Comparison of ENCODE assay signal across 8 cellular contexts in genomic region chr1:228735871-228736586, GRCh38. TPM values are rescaled to one million over a fixed set of nuclear protein-coding genes. Genes with fewer than 3 reads are reported as not detected.
DNase-seq lines count a peak whose midpoint lies in the region; ATAC-seq and TF ChIP-seq lines count a peak whose summit lies in the region.

No MANE protein-coding gene starts in this region.

- H3K9me2 ChIP-seq in PC-9 (ENCODE audit: insufficient read depth) = no peaks in the 10 kb centered on the region

- no peak for TF ChIP-seq POLR2A in tibial nerve (IDR thresholded peaks at IDR 0.05)

- H3K36me3 Mint-ChIP-seq in Caco-2 (ENCODE audit: insufficient read depth, unreplicated experiment) = peaks cover 32% of the 10 kb centered on the region

- no peaks in the 10 kb centered on the region for H3K79me2 ChIP-seq in PC-9 (ENCODE audit: low read depth)

- POLR2A ChIA-PET in Caco-2 (lab: Charles Lee) (interaction anchor here (0.8 to 1.0 kb wide), 3 partner anchors 132 to 503 kb away, joined by 3 to 7 read pairs (median 3); no protein-coding TSS in a partner anchor), PC-9 (lab: Charles Lee; ENCODE audit: unreplicated experiment) (no interaction called here)

- TF ChIP-seq CTCF in Caco-2 (IDR thresholded peaks at IDR 0.05; ENCODE audit: insufficient read depth in 1 of 2, low read depth in 1 of 2, low read length in 1 of 2, severe bottlenecking in 1 of 2, unreplicated experiment in 1 of 2) (peak in 1 of 2 experiments; percentile 4), tibial nerve (IDR thresholded peaks at IDR 0.05) (no peak), PC-9 (conservative IDR thresholded peaks at IDR 0.05) (no peak)

- H3K9me3 Mint-ChIP-seq in Caco-2 (ENCODE audit: unreplicated experiment) = no peaks in the 10 kb centered on the region

- intact Hi-C loops in Caco-2 (cut with micrococcal nuclease; ENCODE audit: unreplicated experiment) = loop anchor here (1.0 to 10.0 kb wide), 8 partner anchors 44 to 519 kb away; no protein-coding TSS in a partner anchor
- intact Hi-C loops in PC-9 (cut with micrococcal nuclease; ENCODE audit: unreplicated experiment) = no loop called here

- H3K4me1 Mint-ChIP-seq in Caco-2 (ENCODE audit: low read depth, unreplicated experiment) = peaks cover 6% of the 10 kb centered on the region

- BruUV-seq in Caco-2 (replicated peaks; lab: Mats Ljungman, UMichigan) = no TSS peak
- BruUV-seq in PC-9 (replicated peaks; lab: Mats Ljungman, UMichigan) = no TSS peak

- H3K4me1 ChIP-seq in Caco-2 (peaks cover 9% of the 10 kb centered on the region), mononuclear cell (ENCODE audit: insufficient read depth, low read length) (peaks cover 27% of the 10 kb centered on the region), tibial nerve (peaks cover 0 to 57% (median 11%) of the 10 kb centered on the region in 4 donors), PC-9 (replicated peaks; ENCODE audit: insufficient read depth) (no peaks in the 10 kb centered on the region)
- H3K4me1 ChIP-seq in effector memory CD4-positive, alpha-beta T cell (ENCODE audit: control insufficient read depth, insufficient read depth, low read length, poor library complexity, severe bottlenecking) = peaks cover 4% of the 10 kb centered on the region

- H3K36me3 ChIP-seq in Caco-2 (ENCODE audit: control insufficient read depth, insufficient read depth, low read length) (no peaks in the 10 kb centered on the region), tibial nerve (peaks cover 0 to 7% (median 0%) of the 10 kb centered on the region in 3 donors), PC-9 (ENCODE audit: low read depth) (no peaks in the 10 kb centered on the region)
- no peaks in the 10 kb centered on the region for H3K36me3 ChIP-seq in effector memory CD4-positive, alpha-beta T cell (ENCODE audit: control insufficient read depth, insufficient read depth, low read length)

- H3K27ac ChIP-seq in effector memory CD4-positive, alpha-beta T cell (ENCODE audit: insufficient read depth, low read length, poor library complexity, severe bottlenecking) = no peak overlapping the region
- H3K27ac ChIP-seq in tibial nerve = peak overlapping the region; percentile 74 to 97 (median 92)
- H3K27ac ChIP-seq in PC-9 = no peak overlapping the region

- ATAC-seq in HG03460 (IDR thresholded peaks at IDR 0.05; ENCODE audit: unreplicated experiment) (peak; percentile 12), HG03025 (IDR thresholded peaks at IDR 0.05; ENCODE audit: low FRiP score, unreplicated experiment) (no peak)

- no peaks in the 10 kb centered on the region for H3F3A ChIP-seq in PC-9 (ENCODE audit: insufficient read depth, low read depth)

- WGBS in tibial nerve, 2 donors = 5 to 8% methylated on average over 37 to 50 of the region's 60 CpGs

- H3K9me3 ChIP-seq in Caco-2 = no peaks in the 10 kb centered on the region
- H3K9me3 ChIP-seq in effector memory CD4-positive, alpha-beta T cell (ENCODE audit: control insufficient read depth, low read length) = no peaks in the 10 kb centered on the region
- H3K9me3 ChIP-seq in mononuclear cell (ENCODE audit: low read depth, low read length) = no peaks in the 10 kb centered on the region
- H3K9me3 ChIP-seq in tibial nerve = no peaks in the 10 kb centered on the region
- H3K9me3 ChIP-seq in PC-9 (ENCODE audit: insufficient read depth, low read depth) = no peaks in the 10 kb centered on the region

- no peak for TF ChIP-seq EP300 in tibial nerve (IDR thresholded peaks at IDR 0.05)

- DNase-seq in Caco-2 = peak; percentile 50
- DNase-seq in activated CD4-positive, alpha-beta T cell treated with anti-CD3 and anti-CD28 coated beads for 4 hours = peak; percentile 11 to 14
- peak in 2 of 3 donors; percentile 5 to 20 for DNase-seq in effector memory CD4-positive, alpha-beta T cell
- peak; percentile 21 to 25 for DNase-seq in tibial nerve (ENCODE audit: low spot score in 2 of 2)
- no peak for DNase-seq in PC-9

- no peaks in the 10 kb centered on the region for H4K20me1 ChIP-seq in PC-9 (ENCODE audit: insufficient read depth)

- H3K4me3 Mint-ChIP-seq in Caco-2 (ENCODE audit: unreplicated experiment) = peak overlapping the region; percentile 89

- H3K4me3 ChIP-seq in Caco-2 (ENCODE audit: low read depth, low read length) (peak overlapping the region; percentile 65), mononuclear cell (ENCODE audit: low read length) (peak overlapping the region; percentile 62), tibial nerve (peak overlapping the region; percentile 68 to 95 (median 79)), PC-9 (no peak overlapping the region)
- peak overlapping the region; percentile 75 for H3K4me3 ChIP-seq in effector memory CD4-positive, alpha-beta T cell (ENCODE audit: insufficient read depth, low read depth, low read length, poor library complexity, severe bottlenecking)

- peak overlapping the region; percentile 25 for H3K27ac Mint-ChIP-seq in Caco-2 (ENCODE audit: unreplicated experiment)

- H2AFZ ChIP-seq in PC-9 = no peak overlapping the region

- H3K4me2 ChIP-seq in PC-9 = no peak overlapping the region

- H3K27me3 Mint-ChIP-seq in Caco-2 (ENCODE audit: insufficient read depth, unreplicated experiment) = no peaks in the 10 kb centered on the region

- H3K27me3 ChIP-seq in Caco-2 (replicated peaks; ENCODE audit: control insufficient read depth, insufficient read depth, low read length) (no peaks in the 10 kb centered on the region), mononuclear cell (ENCODE audit: insufficient read depth, low read length) (peaks cover 3% of the 10 kb centered on the region), tibial nerve (no peaks in the 10 kb centered on the region), PC-9 (ENCODE audit: insufficient read depth, low read depth) (peaks cover 64% of the 10 kb centered on the region)
- no peaks in the 10 kb centered on the region for H3K27me3 ChIP-seq in effector memory CD4-positive, alpha-beta T cell (replicated peaks; ENCODE audit: control insufficient read depth, insufficient read depth, low read length, poor library complexity, severe bottlenecking)

- CTCF ChIA-PET in Caco-2 (lab: Charles Lee) (interaction anchor here (0.6 to 2.0 kb wide), 11 partner anchors 100 to 641 kb away, joined by 3 to 15 read pairs (median 4); no protein-coding TSS in a partner anchor), PC-9 (lab: Charles Lee) (no interaction called here)

RNA-seq across cellular contexts. Expression of gene RHOU, which starts 0.8 kb away (rescaled TPM):
- total RNA-seq in Caco-2 (2022) (17.4 and 18.5 TPM in 2 replicates), mononuclear cell (15.3 TPM), tibial nerve (10 to 100 TPM; 16.5 to 24.5 (median 17.8) TPM), PC-9 (2021) (not detected in 2 replicates)

Comparison
In these comparisons a context has a peak if more than half of its experiments do, and no peak if none do; other contexts are left out.
1. DNase-seq: peak in Caco-2 (2 of 2), activated CD4-positive, alpha-beta T cell treated with anti-CD3 and anti-CD28 coated beads for 4 hours (2 of 2), effector memory CD4-positive, alpha-beta T cell (2 of 3) and tibial nerve (2 of 2); none in PC-9 (0 of 2).
2. H3K27ac ChIP-seq: peak in tibial nerve (4 of 4); none in effector memory CD4-positive, alpha-beta T cell (single experiment) and PC-9 (single experiment).
3. RNA of gene RHOU, which starts 0.8 kb away (total RNA-seq): 16.5 to 24.5 TPM in tibial nerve, 17.4 to 18.5 TPM in Caco-2 and 15.3 TPM in mononuclear cell (single experiment); not detected in PC-9; every median in the first group is over 10 times any median in the second.